In the genomic region with DNA sequence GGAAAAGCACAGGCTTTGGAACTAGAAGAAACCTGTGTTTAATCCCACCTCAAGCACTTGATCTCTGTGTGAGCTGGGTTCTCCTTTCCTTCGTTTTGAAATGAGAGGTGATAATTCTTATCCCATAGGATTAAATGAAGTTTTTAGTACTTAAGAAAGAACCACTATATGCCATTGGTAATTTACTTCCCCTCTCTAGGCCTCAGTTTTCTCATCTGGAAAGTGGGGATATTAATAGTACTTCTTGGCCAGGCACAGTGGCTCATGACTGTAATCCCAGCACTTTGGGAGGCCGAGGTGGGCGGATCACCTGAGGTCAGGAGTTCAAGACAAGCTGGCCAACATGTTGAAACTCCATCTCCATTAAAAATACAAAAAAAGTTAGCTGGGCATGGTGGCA, we compare ENCODE assay signal across 1 cellular context.
TF ChIP-seq lines count a peak whose summit lies in the region.

No MANE protein-coding gene starts in this region.

TF ChIP-seq in HepG2, 621 proteins besides CTCF, POLR2A, EP300 and RAD21:
- TF ChIP-seq, protein P1, sequence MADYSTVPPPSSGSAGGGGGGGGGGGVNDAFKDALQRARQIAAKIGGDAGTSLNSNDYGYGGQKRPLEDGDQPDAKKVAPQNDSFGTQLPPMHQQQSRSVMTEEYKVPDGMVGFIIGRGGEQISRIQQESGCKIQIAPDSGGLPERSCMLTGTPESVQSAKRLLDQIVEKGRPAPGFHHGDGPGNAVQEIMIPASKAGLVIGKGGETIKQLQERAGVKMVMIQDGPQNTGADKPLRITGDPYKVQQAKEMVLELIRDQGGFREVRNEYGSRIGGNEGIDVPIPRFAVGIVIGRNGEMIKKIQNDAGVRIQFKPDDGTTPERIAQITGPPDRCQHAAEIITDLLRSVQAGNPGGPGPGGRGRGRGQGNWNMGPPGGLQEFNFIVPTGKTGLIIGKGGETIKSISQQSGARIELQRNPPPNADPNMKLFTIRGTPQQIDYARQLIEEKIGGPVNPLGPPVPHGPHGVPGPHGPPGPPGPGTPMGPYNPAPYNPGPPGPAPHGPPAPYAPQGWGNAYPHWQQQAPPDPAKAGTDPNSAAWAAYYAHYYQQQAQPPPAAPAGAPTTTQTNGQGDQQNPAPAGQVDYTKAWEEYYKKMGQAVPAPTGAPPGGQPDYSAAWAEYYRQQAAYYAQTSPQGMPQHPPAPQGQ (CRISPR knock-in tag; IDR thresholded peaks at IDR 0.05; ENCODE audit: borderline replicate concordance), result no peak
- TF ChIP-seq ZNF24 (IDR thresholded peaks at IDR 0.05), result no peak
- TF ChIP-seq ZNF629 (CRISPR knock-in tag; conservative IDR thresholded peaks at IDR 0.05), result peak; percentile 77
